In genomic region chr20:62975812-62976413, GRCh38 we compare ENCODE assay signal across 24 cellular contexts. TPM values are rescaled to one million over a fixed set of nuclear protein-coding genes. Genes with fewer than 3 reads are reported as not detected.
DNase-seq lines count a peak whose midpoint lies in the region; ATAC-seq and TF ChIP-seq lines count a peak whose summit lies in the region.
"Had no signal": no experiment of that assay in that cellular context is flagged by ENCODE, and none has a peak within 500 bp of the region (broad histone marks: within the 10 kb centered on the region; RNA-seq: fewer than 3 reads in every experiment).

No MANE protein-coding gene starts in this region.

- POLR2A ChIA-PET in HEK293 (lab: Yijun Ruan, JAX): no interaction called here

- no peak for ATAC-seq in GM18870 (IDR thresholded peaks at IDR 0.05; ENCODE audit: unreplicated experiment)
- ATAC-seq: HCT116, PC-3 had no signal

- no peak for DNase-seq in WERI-Rb-1
- DNase-seq in immature natural killer cell: no peak
- no peak for DNase-seq in amniotic stem cell (lab: John Stamatoyannopoulos, UW)
- DNase-seq in activated T-cell treated with anti-CD3 and anti-CD28 coated beads, Interleukin-2, amount 50 U/mL, for 24 hours: no peak
- no peak for DNase-seq in SW480 (ENCODE audit: low spot score)
- DNase-seq: Calu3; CD8-positive, alpha-beta memory T cell; GOT3; IMR-90; NCI-H1105 treated with DMSO at 0.1 percent for 48 hours; NCI-H1694; NCI-H2081; NCI-H2171 treated with DMSO at 0.1 percent for 48 hours; NCI-H446; NCI-H526 treated with DMSO at 0.1 percent for 48 hours; PC-3; RPMI8226; SHP77; SW 1271 had no signal

- no peaks in the 10 kb centered on the region for H3K9me3 Mint-ChIP-seq in immature natural killer cell
- H3K9me3 Mint-ChIP-seq in activated T-cell treated with anti-CD3 and anti-CD28 coated beads, Interleukin-2, amount 50 U/mL, for 24 hours: no peaks in the 10 kb centered on the region

- TF ChIP-seq CTCF in HEK293 (tag by site-specific recombination; IDR thresholded peaks at IDR 0.05) (no peak), WERI-Rb-1 (IDR thresholded peaks at IDR 0.05; ENCODE audit: low read depth, low read length) (no peak)

- no peaks in the 10 kb centered on the region for H3K27me3 ChIP-seq in WERI-Rb-1 (ENCODE audit: insufficient read depth, low read depth, severe bottlenecking)

- H3K4me1 Mint-ChIP-seq in immature natural killer cell: peaks cover 41 to 44% of the 10 kb centered on the region in 2 donors
- H3K4me1 Mint-ChIP-seq in activated T-cell treated with anti-CD3 and anti-CD28 coated beads, Interleukin-2, amount 50 U/mL, for 24 hours (ENCODE audit: low read depth): peaks cover 42% of the 10 kb centered on the region

- H3K27ac ChIP-seq in HEK293 (ENCODE audit: extremely low read depth, low read depth, low read length) (no peak overlapping the region), WERI-Rb-1 (0 out of 2 replicates have a peak overlapping the region, but pooled peaks have one; percentile 29)
- H3K27ac ChIP-seq: SK-N-MC had no signal

- H3K36me3 Mint-ChIP-seq in immature natural killer cell: no peaks in the 10 kb centered on the region
- no peaks in the 10 kb centered on the region for H3K36me3 Mint-ChIP-seq in activated T-cell treated with anti-CD3 and anti-CD28 coated beads, Interleukin-2, amount 50 U/mL, for 24 hours (ENCODE audit: low read depth)
- H3K36me3 Mint-ChIP-seq: CD8-positive, alpha-beta memory T cell had no signal

- H3K4me3 ChIP-seq in HEK293 (ENCODE audit: low read depth, low read length): no peak overlapping the region
- H3K4me3 ChIP-seq in WERI-Rb-1 (ENCODE audit: low read depth, low read length): no peak overlapping the region
- H3K4me3 ChIP-seq: SK-N-MC had no signal

- H3K36me3 ChIP-seq in HEK293 (ENCODE audit: control insufficient read depth in 2 of 2, insufficient read depth in 1 of 2, low read length in 2 of 2) (no peaks in the 10 kb centered on the region), WERI-Rb-1 (no peaks in the 10 kb centered on the region)

- H3K27me3 Mint-ChIP-seq in immature natural killer cell (ENCODE audit: low read depth in 3 of 3): peaks cover 19 to 46% (median 33%) of the 10 kb centered on the region in 3 donors
- H3K27me3 Mint-ChIP-seq in activated T-cell treated with anti-CD3 and anti-CD28 coated beads, Interleukin-2, amount 50 U/mL, for 24 hours: peaks cover 85% of the 10 kb centered on the region

- H3K9me3 ChIP-seq in HEK293 (ENCODE audit: control insufficient read depth, insufficient read depth, low read depth, low read length) (no peaks in the 10 kb centered on the region), WERI-Rb-1 (ENCODE audit: severe bottlenecking) (no peaks in the 10 kb centered on the region)

- CTCF ChIA-PET in HEK293 (lab: Yijun Ruan, JAX): interaction anchor here (0.6 to 1.2 kb wide), 2 partner anchors 73 to 1007 kb away, joined by 3 to 5 read pairs; no protein-coding TSS in a partner anchor

- peak overlapping the region in 5 of 6 donors; percentile 16 to 69 (median 30) for H3K27ac Mint-ChIP-seq in immature natural killer cell
- no peak overlapping the region for H3K27ac Mint-ChIP-seq in activated T-cell treated with anti-CD3 and anti-CD28 coated beads, Interleukin-2, amount 50 U/mL, for 24 hours

- no peaks in the 10 kb centered on the region for H3K4me1 ChIP-seq in HEK293 (ENCODE audit: control insufficient read depth, insufficient read depth, low read length)

- H3K4me3 Mint-ChIP-seq in immature natural killer cell: no peak overlapping the region
- H3K4me3 Mint-ChIP-seq in activated T-cell treated with anti-CD3 and anti-CD28 coated beads, Interleukin-2, amount 50 U/mL, for 24 hours: no peak overlapping the region

TF ChIP-seq in HEK293, 187 proteins besides CTCF, POLR2A, EP300 and RAD21:
- TF ChIP-seq ZNF280D (tag by site-specific recombination; IDR thresholded peaks at IDR 0.05): no peak
- peak; percentile 95 for TF ChIP-seq EGR2 (tag by site-specific recombination; IDR thresholded peaks at IDR 0.05; ENCODE audit: low read depth)
- peak; percentile 97 for TF ChIP-seq ZFHX2 (tag by site-specific recombination; conservative IDR thresholded peaks at IDR 0.05)

RNA-seq across cellular contexts. Expression of gene SLC17A9, which starts 23.4 kb away (rescaled TPM):
- 1 to 10 TPM in 2 of 3 donors, under 1 TPM in 1; 0.95 to 3.5 (median 2.0) TPM for polyA plus RNA-seq in immature natural killer cell

RNA-seq across cellular contexts. Expression of gene BHLHE23, which starts 30.9 kb away (rescaled TPM):
- polyA plus RNA-seq in immature natural killer cell: not detected
- polyA plus RNA-seq: BJ; CD8-positive, alpha-beta memory T cell; IMR-90 had no signal

RNA-seq across cellular contexts. Expression of gene GID8, which starts 38.0 kb away (rescaled TPM):
- polyA plus RNA-seq in immature natural killer cell: 10 to 100 TPM; 20.7 to 26.8 (median 21.3) TPM

RNA-seq across cellular contexts. Expression of gene DIDO1, which starts 49.6 kb away (rescaled TPM):
- 10 to 100 TPM; 23.1 to 48.8 (median 37.7) TPM for polyA plus RNA-seq in immature natural killer cell
